In the genomic region with DNA sequence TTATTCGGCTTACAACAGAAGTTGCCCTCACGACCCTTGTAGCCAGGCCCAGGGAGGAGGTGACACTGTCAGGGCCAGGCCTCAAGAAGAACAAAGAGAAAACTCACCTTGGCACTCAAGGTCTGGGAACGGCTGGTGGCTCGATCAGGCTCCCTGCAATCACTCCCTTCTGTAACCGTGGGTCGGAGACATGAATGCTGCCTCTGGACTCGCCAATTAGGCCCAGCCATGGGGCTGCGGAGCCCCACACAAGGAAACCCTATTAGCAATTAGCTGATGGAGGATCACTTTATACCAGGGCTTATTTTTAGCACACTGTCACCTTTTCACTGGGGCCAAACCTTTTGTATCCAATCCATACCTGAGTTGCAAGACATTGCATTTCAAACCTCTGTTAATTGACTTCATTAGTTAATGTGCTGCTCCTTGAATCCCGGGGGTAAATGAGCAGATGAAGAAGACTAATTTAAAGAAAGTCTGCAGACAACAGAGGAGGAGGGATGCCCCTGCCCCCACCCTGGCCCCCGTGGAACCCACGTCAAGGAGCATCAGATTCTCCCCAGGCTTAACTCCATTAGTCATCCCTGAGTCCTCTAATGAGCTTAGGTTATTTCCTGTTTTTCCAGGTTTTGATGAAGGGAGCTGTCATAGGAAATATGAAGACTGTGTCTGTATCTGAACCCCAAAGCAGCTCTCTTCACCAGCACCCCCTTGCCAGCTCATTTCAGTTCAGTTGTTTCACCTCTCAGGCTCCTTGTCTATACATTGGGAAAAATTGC, we compare ENCODE assay signal across 1 cellular context.
TF ChIP-seq lines count a peak whose summit lies in the region.

No MANE protein-coding gene starts in this region.

TF ChIP-seq in SK-N-SH, 30 proteins besides CTCF, POLR2A, EP300 and RAD21 (continued from another document):
- peak; percentile 21; the same call in 1 of the 2 replicates for TF ChIP-seq TEAD4 (IDR thresholded peaks at IDR 0.05; ENCODE audit: borderline replicate concordance, insufficient read depth)
- TF ChIP-seq FOSL2 (IDR thresholded peaks at IDR 0.05; ENCODE audit: borderline replicate concordance, low read depth), result peak; percentile 59; the same call in 1 of the 2 replicates
- TF ChIP-seq, protein P1, sequence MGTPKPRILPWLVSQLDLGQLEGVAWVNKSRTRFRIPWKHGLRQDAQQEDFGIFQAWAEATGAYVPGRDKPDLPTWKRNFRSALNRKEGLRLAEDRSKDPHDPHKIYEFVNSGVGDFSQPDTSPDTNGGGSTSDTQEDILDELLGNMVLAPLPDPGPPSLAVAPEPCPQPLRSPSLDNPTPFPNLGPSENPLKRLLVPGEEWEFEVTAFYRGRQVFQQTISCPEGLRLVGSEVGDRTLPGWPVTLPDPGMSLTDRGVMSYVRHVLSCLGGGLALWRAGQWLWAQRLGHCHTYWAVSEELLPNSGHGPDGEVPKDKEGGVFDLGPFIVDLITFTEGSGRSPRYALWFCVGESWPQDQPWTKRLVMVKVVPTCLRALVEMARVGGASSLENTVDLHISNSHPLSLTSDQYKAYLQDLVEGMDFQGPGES (IDR thresholded peaks at IDR 0.05; ENCODE audit: low read depth, low read length), result no peak
- TF ChIP-seq FOXM1 (IDR thresholded peaks at IDR 0.05; ENCODE audit: low read depth), result no peak
- TF ChIP-seq, protein P2, sequence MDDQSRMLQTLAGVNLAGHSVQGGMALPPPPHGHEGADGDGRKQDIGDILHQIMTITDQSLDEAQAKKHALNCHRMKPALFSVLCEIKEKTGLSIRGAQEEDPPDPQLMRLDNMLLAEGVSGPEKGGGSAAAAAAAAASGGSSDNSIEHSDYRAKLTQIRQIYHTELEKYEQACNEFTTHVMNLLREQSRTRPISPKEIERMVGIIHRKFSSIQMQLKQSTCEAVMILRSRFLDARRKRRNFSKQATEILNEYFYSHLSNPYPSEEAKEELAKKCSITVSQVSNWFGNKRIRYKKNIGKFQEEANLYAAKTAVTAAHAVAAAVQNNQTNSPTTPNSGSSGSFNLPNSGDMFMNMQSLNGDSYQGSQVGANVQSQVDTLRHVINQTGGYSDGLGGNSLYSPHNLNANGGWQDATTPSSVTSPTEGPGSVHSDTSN (IDR thresholded peaks at IDR 0.05), result peak; percentile 88
- no peak for TF ChIP-seq SIN3A (IDR thresholded peaks at IDR 0.05; ENCODE audit: borderline replicate concordance, low read depth, low read length)
- peak; percentile 89 for TF ChIP-seq RXRA (IDR thresholded peaks at IDR 0.05; ENCODE audit: borderline replicate concordance, low read depth)
- TF ChIP-seq, protein P3, sequence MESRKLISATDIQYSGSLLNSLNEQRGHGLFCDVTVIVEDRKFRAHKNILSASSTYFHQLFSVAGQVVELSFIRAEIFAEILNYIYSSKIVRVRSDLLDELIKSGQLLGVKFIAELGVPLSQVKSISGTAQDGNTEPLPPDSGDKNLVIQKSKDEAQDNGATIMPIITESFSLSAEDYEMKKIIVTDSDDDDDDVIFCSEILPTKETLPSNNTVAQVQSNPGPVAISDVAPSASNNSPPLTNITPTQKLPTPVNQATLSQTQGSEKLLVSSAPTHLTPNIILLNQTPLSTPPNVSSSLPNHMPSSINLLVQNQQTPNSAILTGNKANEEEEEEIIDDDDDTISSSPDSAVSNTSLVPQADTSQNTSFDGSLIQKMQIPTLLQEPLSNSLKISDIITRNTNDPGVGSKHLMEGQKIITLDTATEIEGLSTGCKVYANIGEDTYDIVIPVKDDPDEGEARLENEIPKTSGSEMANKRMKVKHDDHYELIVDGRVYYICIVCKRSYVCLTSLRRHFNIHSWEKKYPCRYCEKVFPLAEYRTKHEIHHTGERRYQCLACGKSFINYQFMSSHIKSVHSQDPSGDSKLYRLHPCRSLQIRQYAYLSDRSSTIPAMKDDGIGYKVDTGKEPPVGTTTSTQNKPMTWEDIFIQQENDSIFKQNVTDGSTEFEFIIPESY (IDR thresholded peaks at IDR 0.05; ENCODE audit: borderline replicate concordance, low read depth), result no peak
- TF ChIP-seq, protein P4, sequence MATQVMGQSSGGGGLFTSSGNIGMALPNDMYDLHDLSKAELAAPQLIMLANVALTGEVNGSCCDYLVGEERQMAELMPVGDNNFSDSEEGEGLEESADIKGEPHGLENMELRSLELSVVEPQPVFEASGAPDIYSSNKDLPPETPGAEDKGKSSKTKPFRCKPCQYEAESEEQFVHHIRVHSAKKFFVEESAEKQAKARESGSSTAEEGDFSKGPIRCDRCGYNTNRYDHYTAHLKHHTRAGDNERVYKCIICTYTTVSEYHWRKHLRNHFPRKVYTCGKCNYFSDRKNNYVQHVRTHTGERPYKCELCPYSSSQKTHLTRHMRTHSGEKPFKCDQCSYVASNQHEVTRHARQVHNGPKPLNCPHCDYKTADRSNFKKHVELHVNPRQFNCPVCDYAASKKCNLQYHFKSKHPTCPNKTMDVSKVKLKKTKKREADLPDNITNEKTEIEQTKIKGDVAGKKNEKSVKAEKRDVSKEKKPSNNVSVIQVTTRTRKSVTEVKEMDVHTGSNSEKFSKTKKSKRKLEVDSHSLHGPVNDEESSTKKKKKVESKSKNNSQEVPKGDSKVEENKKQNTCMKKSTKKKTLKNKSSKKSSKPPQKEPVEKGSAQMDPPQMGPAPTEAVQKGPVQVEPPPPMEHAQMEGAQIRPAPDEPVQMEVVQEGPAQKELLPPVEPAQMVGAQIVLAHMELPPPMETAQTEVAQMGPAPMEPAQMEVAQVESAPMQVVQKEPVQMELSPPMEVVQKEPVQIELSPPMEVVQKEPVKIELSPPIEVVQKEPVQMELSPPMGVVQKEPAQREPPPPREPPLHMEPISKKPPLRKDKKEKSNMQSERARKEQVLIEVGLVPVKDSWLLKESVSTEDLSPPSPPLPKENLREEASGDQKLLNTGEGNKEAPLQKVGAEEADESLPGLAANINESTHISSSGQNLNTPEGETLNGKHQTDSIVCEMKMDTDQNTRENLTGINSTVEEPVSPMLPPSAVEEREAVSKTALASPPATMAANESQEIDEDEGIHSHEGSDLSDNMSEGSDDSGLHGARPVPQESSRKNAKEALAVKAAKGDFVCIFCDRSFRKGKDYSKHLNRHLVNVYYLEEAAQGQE (IDR thresholded peaks at IDR 0.05; ENCODE audit: low read depth, low read length), result no peak
- TF ChIP-seq TAF1 (IDR thresholded peaks at IDR 0.05; ENCODE audit: borderline replicate concordance, low read depth, low read length), result no peak
